Comparison of ENCODE assay signal across 7 cellular contexts in genomic region chr16:29104600-29104999, GRCh38.
DNase-seq lines count a peak whose midpoint lies in the region; ATAC-seq and TF ChIP-seq lines count a peak whose summit lies in the region.
"Not testable (repeated sequence)": the region's sequence is repeated elsewhere in the genome, so short reads cannot be mapped to it uniquely, and the experiment has no call there.

No MANE protein-coding gene starts in this region.

- TF ChIP-seq CTCF in CD14-positive monocyte (IDR thresholded peaks at IDR 0.05); HL-60 (IDR thresholded peaks at IDR 0.05; ENCODE audit: insufficient read depth, low read length); RWPE2 (IDR thresholded peaks at IDR 0.05; ENCODE audit: poor library complexity, severe bottlenecking); fibroblast of villous mesenchyme (IDR thresholded peaks at IDR 0.05; ENCODE audit: insufficient read depth, low read depth, low read length): not testable (repeated sequence)

- not testable (repeated sequence) for H2BK120ac ChIP-seq in mesenchymal stem cell (ENCODE audit: low read depth, low read length)

- H3K27ac ChIP-seq in HL-60 (replicated peaks), result peak overlapping the region; percentile 46; the same call in 1 of the 2 replicates
- H3K27ac ChIP-seq in RWPE2 (ENCODE audit: poor library complexity, severe bottlenecking); mesenchymal stem cell (ENCODE audit: low read length, poor library complexity, severe bottlenecking): not testable (repeated sequence)

- not testable (repeated sequence) for H4K8ac ChIP-seq in mesenchymal stem cell (ENCODE audit: low read length)

- 0 out of 3 replicates have a peak, but pooled peaks have one; percentile 17 for ATAC-seq in RWPE2 (ENCODE audit: low read depth)

- not testable (repeated sequence) for H3K18ac ChIP-seq in mesenchymal stem cell (ENCODE audit: low read depth in 1 of 2, low read length in 2 of 2)

- H2AK5ac ChIP-seq in mesenchymal stem cell (ENCODE audit: low read length, severe bottlenecking), result not testable (repeated sequence)

- not testable (repeated sequence) for H3K23ac ChIP-seq in mesenchymal stem cell (ENCODE audit: low read length in 2 of 2)

- not testable (repeated sequence) for H4K91ac ChIP-seq in mesenchymal stem cell (ENCODE audit: low read length)

- intact Hi-C loops in CD14-positive monocyte (cut with micrococcal nuclease), result not testable (repeated sequence)

- not testable (repeated sequence) for H2BK15ac ChIP-seq in mesenchymal stem cell (ENCODE audit: low read depth, poor library complexity, severe bottlenecking)

- not testable (repeated sequence) for H3K4me3 ChIP-seq in HL-60 (replicated peaks; ENCODE audit: insufficient read depth, low read length); RWPE2 (ENCODE audit: severe bottlenecking); fibroblast of villous mesenchyme (ENCODE audit: low read depth, low read length); mesenchymal stem cell (ENCODE audit: insufficient read depth in 1 of 2, low read depth in 1 of 2, low read length in 2 of 2)

- H3K27me3 ChIP-seq in HL-60 (ENCODE audit: insufficient read depth, poor library complexity, severe bottlenecking); RWPE2 (ENCODE audit: insufficient read depth, poor library complexity, severe bottlenecking): not testable (repeated sequence)
- H3K27me3 ChIP-seq in mesenchymal stem cell (ENCODE audit: control insufficient read depth in 1 of 2, insufficient read depth in 1 of 2, low read length in 2 of 2), result peaks cover 0 to 15% of the 10 kb centered on the region in 2 experiments

- not testable (repeated sequence) for H2BK12ac ChIP-seq in mesenchymal stem cell (ENCODE audit: low read length in 2 of 2)

- H3K4me2 ChIP-seq in mesenchymal stem cell (ENCODE audit: low read length, poor library complexity, severe bottlenecking), result not testable (repeated sequence)

- H3K27ac Mint-ChIP-seq in CD14-positive monocyte, result peak overlapping the region in 5 of 7 donors; percentile 36 to 84 (median 53)

- not testable (repeated sequence) for H3K4me3 Mint-ChIP-seq in CD14-positive monocyte

- not testable (repeated sequence) for H3K36me3 ChIP-seq in RWPE2 (ENCODE audit: low read depth); mesenchymal stem cell (ENCODE audit: control insufficient read depth in 1 of 2, insufficient read depth in 2 of 2, low read depth in 1 of 2, low read length in 2 of 2)

- H3K4me1 ChIP-seq in RWPE2 (ENCODE audit: insufficient read depth, poor library complexity, severe bottlenecking); mesenchymal stem cell (ENCODE audit: control insufficient read depth, insufficient read depth, low read depth, low read length): not testable (repeated sequence)

- not testable (repeated sequence) for H3K4ac ChIP-seq in mesenchymal stem cell (ENCODE audit: low read depth in 1 of 2, low read length in 2 of 2)

- H3K9me3 ChIP-seq in RWPE2 (ENCODE audit: severe bottlenecking); mesenchymal stem cell (ENCODE audit: control insufficient read depth, low read length): not testable (repeated sequence)

- H3K14ac ChIP-seq in mesenchymal stem cell (ENCODE audit: low read length in 2 of 2), result not testable (repeated sequence)

- not testable (repeated sequence) for H3K27me3 Mint-ChIP-seq in CD14-positive monocyte (ENCODE audit: low read depth in 3 of 3)

- peaks cover 25% of the 10 kb centered on the region for H3K4me1 Mint-ChIP-seq in CD14-positive monocyte

- H3K9ac ChIP-seq in mesenchymal stem cell (ENCODE audit: low read length), result not testable (repeated sequence)

- not testable (repeated sequence) for H2BK5ac ChIP-seq in mesenchymal stem cell (ENCODE audit: low read depth, low read length, poor library complexity, severe bottlenecking)

- WGBS in mesenchymal stem cell, result 53% methylated on average over 1 of the region's 4 CpGs

- not testable (repeated sequence) for H3K9me3 Mint-ChIP-seq in CD14-positive monocyte

- H2AFZ ChIP-seq in mesenchymal stem cell (ENCODE audit: low read depth, low read length), result not testable (repeated sequence)

- peaks cover 45 to 60% of the 10 kb centered on the region in 2 donors for H3K36me3 Mint-ChIP-seq in CD14-positive monocyte

- peak; percentile 68 for DNase-seq in CD14-positive monocyte (ENCODE audit: low spot score)
- DNase-seq in HL-60 (ENCODE audit: low read depth in 1 of 2, low spot score in 1 of 2), result peak in 1 of 2 experiments; percentile 68
- peak; percentile 55 for DNase-seq in MV-4-11 (lab: John Stamatoyannopoulos, UW)
- DNase-seq in RWPE2 (ENCODE audit: low spot score), result not testable (repeated sequence)
- DNase-seq in amniotic epithelial cell (ENCODE audit: low read depth), result peak; percentile 54
- DNase-seq in fibroblast of villous mesenchyme (ENCODE audit: low read depth), result peak; percentile 82
- peak; percentile 62 for DNase-seq in mesenchymal stem cell

- not testable (repeated sequence) for H3K79me1 ChIP-seq in mesenchymal stem cell (replicated peaks; ENCODE audit: low read length, poor library complexity, severe bottlenecking)
